In the genomic region with DNA sequence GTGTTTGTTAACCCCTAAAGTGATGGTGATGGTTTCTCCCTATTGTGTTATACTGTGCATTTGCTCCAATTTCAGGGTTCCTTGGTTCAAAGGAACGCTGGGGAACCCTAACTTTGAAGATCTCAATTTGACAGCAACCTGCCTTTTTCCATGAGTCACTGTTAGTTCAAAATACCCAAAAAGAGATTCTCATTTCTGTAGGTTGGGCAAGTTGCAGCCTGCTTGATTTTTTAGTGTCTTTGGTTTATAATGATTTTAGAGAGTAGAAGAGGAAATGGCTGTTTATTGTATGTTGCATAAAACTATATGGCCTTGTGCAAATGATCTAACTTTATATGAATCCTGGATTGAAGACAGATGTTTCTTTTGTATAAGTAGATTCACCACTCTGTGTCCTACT, we compare ENCODE assay signal across 10 cellular contexts. TPM values are rescaled to one million over a fixed set of nuclear protein-coding genes. Genes with fewer than 3 reads are reported as not detected.
DNase-seq lines count a peak whose midpoint lies in the region; ATAC-seq and TF ChIP-seq lines count a peak whose summit lies in the region.
"Had no signal": no experiment of that assay in that cellular context is flagged by ENCODE, and none has a peak within 500 bp of the region (broad histone marks: within the 10 kb centered on the region; RNA-seq: fewer than 3 reads in every experiment).

No MANE protein-coding gene starts in this region.

- H3K36me3 ChIP-seq in OCI-LY1 (ENCODE audit: insufficient read depth, low read length) (no peaks in the 10 kb centered on the region), skeletal muscle tissue (ENCODE audit: control insufficient read depth in 3 of 3, insufficient read depth in 3 of 3, low read length in 3 of 3) (no peaks in the 10 kb centered on the region)

- 0 out of 2 replicates have a peak overlapping the region, but pooled peaks have one; percentile 8 for H2AFZ ChIP-seq in OCI-LY1 (ENCODE audit: low read length)

- H3K9ac ChIP-seq in OCI-LY1 (ENCODE audit: low read length) (no peak overlapping the region), skeletal muscle tissue (ENCODE audit: low read depth in 1 of 3, low read length in 3 of 3) (no peak overlapping the region)

- H3K4me3 Mint-ChIP-seq in effector memory CD8-positive, alpha-beta T cell = peak overlapping the region in 1 of 2 donors; percentile 59

- no peaks in the 10 kb centered on the region for H3K9me2 ChIP-seq in OCI-LY1 (ENCODE audit: low read depth, low read length)

- H3K27ac ChIP-seq in OCI-LY1 (ENCODE audit: low read depth, low read length, poor library complexity, severe bottlenecking) = peak overlapping the region; percentile 72
- peak overlapping the region; percentile 10 for H3K27ac ChIP-seq in skeletal muscle tissue (ENCODE audit: low read depth, low read length)

- H3K36me3 Mint-ChIP-seq in effector memory CD8-positive, alpha-beta T cell (ENCODE audit: insufficient read depth) = no peaks in the 10 kb centered on the region

- H3F3A ChIP-seq in OCI-LY1 (ENCODE audit: insufficient read depth, low read length) = no peaks in the 10 kb centered on the region

- H3K4me3 ChIP-seq in OCI-LY1 (ENCODE audit: low read depth, low read length, poor library complexity, severe bottlenecking) (no peak overlapping the region), skeletal muscle tissue (ENCODE audit: low read length in 3 of 3) (no peak overlapping the region)

- DNase-seq in effector memory CD8-positive, alpha-beta T cell = no peak
- DNase-seq in HuH-7.5 (ENCODE audit: low spot score) (no peak), NCI-H446 treated with DMSO at 0.1 percent for 48 hours (lab: John Stamatoyannopoulos, UW) (no peak)
- DNase-seq in stimulated activated CD8-positive, alpha-beta memory T cell treated with anti-CD3 and anti-CD28 coated beads, Interleukin-4, amount 100 ng/mL, for 48 hours = no peak
- DNase-seq: posterior cingulate gyrus, T1000 had no signal

- H3K9me3 ChIP-seq in OCI-LY1 (ENCODE audit: low read length) = no peaks in the 10 kb centered on the region
- no peaks in the 10 kb centered on the region for H3K9me3 ChIP-seq in skeletal muscle tissue (ENCODE audit: control insufficient read depth in 3 of 3, low read length in 3 of 3)

- H3K27me3 Mint-ChIP-seq in effector memory CD8-positive, alpha-beta T cell = no peaks in the 10 kb centered on the region

- no peaks in the 10 kb centered on the region for H3K79me2 ChIP-seq in OCI-LY1 (ENCODE audit: insufficient read depth, low read length)

- H3K27me3 ChIP-seq in OCI-LY1 (ENCODE audit: insufficient read depth, low read length) (no peaks in the 10 kb centered on the region), skeletal muscle tissue (ENCODE audit: control insufficient read depth in 3 of 3, insufficient read depth in 3 of 3, low read length in 3 of 3) (no peaks in the 10 kb centered on the region)

- H3K4me1 ChIP-seq in OCI-LY1 (ENCODE audit: insufficient read depth, low read length, severe bottlenecking) = peaks cover 68% of the 10 kb centered on the region
- peaks cover 28 to 46% (median 42%) of the 10 kb centered on the region in 3 donors for H3K4me1 ChIP-seq in skeletal muscle tissue (ENCODE audit: control insufficient read depth in 3 of 3, insufficient read depth in 3 of 3, low read length in 3 of 3)

- H4K20me1 ChIP-seq in OCI-LY1 (ENCODE audit: insufficient read depth, low read length) = no peaks in the 10 kb centered on the region

- TF ChIP-seq CTCF in OCI-LY1 (IDR thresholded peaks at IDR 0.05; ENCODE audit: low read length) = no peak

- H3K4me1 Mint-ChIP-seq in effector memory CD8-positive, alpha-beta T cell (ENCODE audit: low read depth in 2 of 2) = peaks cover 14 to 15% of the 10 kb centered on the region in 2 donors

- ATAC-seq in GM21528 (IDR thresholded peaks at IDR 0.05; ENCODE audit: low FRiP score, unreplicated experiment) (peak; percentile 7), GM21390 (IDR thresholded peaks at IDR 0.05; ENCODE audit: unreplicated experiment) (no peak)
- no peak for ATAC-seq in effector memory CD8-positive, alpha-beta T cell (replicated peaks)

- 0 out of 2 replicates have a peak overlapping the region, but pooled peaks have one; percentile 35 for H3K4me2 ChIP-seq in OCI-LY1 (ENCODE audit: low read length)

- no peaks in the 10 kb centered on the region for H3K9me3 Mint-ChIP-seq in effector memory CD8-positive, alpha-beta T cell

- peak overlapping the region; percentile 77 to 87 for H3K27ac Mint-ChIP-seq in effector memory CD8-positive, alpha-beta T cell

RNA-seq across cellular contexts. Expression of gene GAB1, which starts 23.1 kb away (rescaled TPM):
- 36.0 TPM for total RNA-seq in skeletal muscle tissue
